ENCODE assay signal across 23 cellular contexts in genomic region chr17:32719702-32720101, GRCh38.
"Had no signal": no experiment of that assay in that cellular context is flagged by ENCODE, and none has a peak within 500 bp of the region (broad histone marks: within the 10 kb centered on the region; RNA-seq: fewer than 3 reads in every experiment).

No MANE protein-coding gene starts in this region.

- H3K27ac ChIP-seq: brain microvascular endothelial cell, Peyer's patch, RWPE1, SJCRH30, VCaP had no signal

- DNase-seq: activated CD4-positive, alpha-beta memory T cell treated with anti-CD3 and anti-CD28 coated beads for 36 hours; activated CD4-positive, alpha-beta T cell treated with anti-CD3 and anti-CD28 coated beads, Interleukin-2, amount 10 ng/mL, durations not matched to agents 7 days and 5 days; activated CD4-positive, CD25-positive, alpha-beta regulatory T cell; activated CD8-positive, alpha-beta memory T cell treated with anti-CD3 and anti-CD28 coated beads for 24 hours; activated gamma-delta T cell; activated naive CD4-positive, alpha-beta T cell treated with anti-CD3 and anti-CD28 coated beads for 36 hours; activated T-cell treated with anti-CD3 and anti-CD28 coated beads, Interleukin-2, amount 50 U/mL, for 48 hours; brain microvascular endothelial cell; Kasumi-1; KBM-7; NCI-H1105 treated with DMSO at 0.1 percent for 48 hours; NCI-H1436 treated with DMSO at 0.1 percent for 48 hours; NCI-H187; NCI-H2081; NCI-H446; NCI-H524; Peyer's patch; Right ventricle myocardium superior; SJCRH30; SK-N-SH; T-helper 1 cell had no signal
